25 cellular contexts compared by ENCODE assay signal in the genomic region with DNA sequence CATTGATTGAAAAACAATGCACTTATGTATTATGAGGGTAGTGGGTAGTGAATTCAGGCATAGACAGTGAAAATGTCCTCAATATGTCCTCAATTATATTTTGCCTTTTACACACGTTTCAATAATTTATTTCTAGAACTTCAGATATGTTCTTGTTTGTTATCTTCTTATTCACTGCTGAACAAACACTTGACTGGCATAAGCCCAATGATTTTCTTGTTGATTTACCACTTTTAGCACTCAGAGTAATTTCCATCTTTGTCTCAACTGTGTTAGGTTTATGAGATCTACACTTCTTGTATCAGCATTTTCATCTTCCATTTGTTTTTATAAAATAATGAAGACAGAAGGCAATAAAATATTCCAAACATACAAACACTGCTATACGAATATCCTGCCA.
"Had no signal": no experiment of that assay in that cellular context is flagged by ENCODE, and none has a peak within 500 bp of the region (broad histone marks: within the 10 kb centered on the region; RNA-seq: fewer than 3 reads in every experiment).

No MANE protein-coding gene starts in this region.

- H3K4me2 ChIP-seq: hepatocyte had no signal

- DNase-seq: dorsolateral prefrontal cortex; effector CD4-positive, alpha-beta T cell; endodermal cell; foreskin keratinocyte; heart left ventricle; kidney; left ventricle myocardium inferior; lower lobe of right lung; naive thymus-derived CD8-positive, alpha-beta T cell; nephron progenitor cell; nucleus accumbens; sigmoid colon; stimulated activated CD4-positive, alpha-beta T cell treated with anti-CD3 and anti-CD28 coated beads, Interleukin-2, amount 100 ng/mL, for 24 hours; stimulated activated CD4-positive, alpha-beta T cell treated with anti-CD3 and anti-CD28 coated beads, Interleukin-4, amount 100 ng/mL, for 24 hours; stimulated activated naive CD8-positive, alpha-beta T cell treated with anti-CD3 and anti-CD28 coated beads, Interleukin-15, Interleukin-2, amounts not matched to agents 100 U/mL and 50 U/mL, for 24 hours; substantia nigra; testis; tibial artery had no signal

- H3K27ac ChIP-seq: dorsolateral prefrontal cortex, epithelial cell of prostate, esophagus muscularis mucosa, foreskin keratinocyte, gastroesophageal sphincter, heart left ventricle, hepatocyte, left ventricle myocardium inferior, lower lobe of right lung, prostate gland, right atrium auricular region, sigmoid colon, testis, tibial artery had no signal

- H2AFZ ChIP-seq: hepatocyte had no signal

- H3K36me3 ChIP-seq: esophagus muscularis mucosa, gastroesophageal sphincter, heart left ventricle, left ventricle myocardium inferior, lower lobe of right lung, prostate gland, right atrium auricular region, sigmoid colon, tibial artery had no signal

- H3K4me3 ChIP-seq: dorsolateral prefrontal cortex, esophagus muscularis mucosa, gastroesophageal sphincter, heart left ventricle, hepatocyte, left ventricle myocardium inferior, lower lobe of right lung, prostate gland, right atrium auricular region, sigmoid colon, testis, tibial artery had no signal

- H3K27me3 ChIP-seq: esophagus muscularis mucosa, foreskin keratinocyte, gastroesophageal sphincter, heart left ventricle, hepatocyte, right atrium auricular region, sigmoid colon, testis, tibial artery had no signal

- H3K79me2 ChIP-seq: hepatocyte had no signal

- H3K9me3 ChIP-seq: esophagus muscularis mucosa, gastroesophageal sphincter, heart left ventricle, left ventricle myocardium inferior, lower lobe of right lung, right atrium auricular region, sigmoid colon, testis, tibial artery had no signal

- ATAC-seq: foreskin keratinocyte; gastroesophageal sphincter; heart left ventricle; lower lobe of right lung; naive thymus-derived CD8-positive, alpha-beta T cell; stimulated activated effector memory CD8-positive, alpha-beta T cell treated with anti-CD3 and anti-CD28 coated beads, Interleukin-12 subunit alpha, Interleukin-12 subunit beta, amount 100 ng/mL, for 72 hours; stimulated activated naive CD8-positive, alpha-beta T cell treated with anti-CD3 and anti-CD28 coated beads, Interleukin-15, Interleukin-2, amounts not matched to agents 100 U/mL and 50 U/mL, for 24 hours had no signal

- H3K4me1 ChIP-seq: esophagus muscularis mucosa, foreskin keratinocyte, gastroesophageal sphincter, heart left ventricle, left ventricle myocardium inferior, lower lobe of right lung, prostate gland, right atrium auricular region, sigmoid colon, testis, tibial artery had no signal
